28 cellular contexts compared by ENCODE assay signal in genomic region chr11:486189-486588, GRCh38. TPM values are rescaled to one million over a fixed set of nuclear protein-coding genes. Genes with fewer than 3 reads are reported as not detected.
"Had no signal": no experiment of that assay in that cellular context is flagged by ENCODE, and none has a peak within 500 bp of the region (broad histone marks: within the 10 kb centered on the region; RNA-seq: fewer than 3 reads in every experiment).

No MANE protein-coding gene starts in this region.

- ATAC-seq: left colon; left lung; pancreas; right lobe of liver; stimulated activated naive B cell treated with anti-CD40 and anti-IgM and Interleukin-4, amounts not matched to agents 10 μg/mL and 1 μg/mL and 100 μg/mL, for 72 hours had no signal

- DNase-seq: hippocampal formation; immature natural killer cell; kidney; left colon; mesendoderm; naive B cell; natural killer cell; nephron progenitor cell; right lobe of liver; stimulated activated CD4-positive, alpha-beta T cell treated with anti-CD3 and anti-CD28 coated beads, Interleukin-1b, Interleukin-23, amount 100 ng/mL, for 48 hours; stimulated activated CD4-positive, alpha-beta T cell treated with anti-CD3 and anti-CD28 coated beads, Interleukin-2, amount 100 ng/mL, for 48 hours; stimulated activated CD4-positive, alpha-beta T cell treated with anti-CD3 and anti-CD28 coated beads, Interleukin-4, amount 100 ng/mL, for 4 hours; stimulated activated CD8-positive, alpha-beta memory T cell treated with anti-CD3 and anti-CD28 coated beads, Interleukin-4, amount 100 ng/mL, for 48 hours; stimulated activated naive B cell treated with anti-CD40 and anti-IgM and Interleukin-4, amounts not matched to agents 10 μg/mL and 1 μg/mL and 100 μg/mL, for 72 hours; substantia nigra; uterus had no signal

- H3K27me3 Mint-ChIP-seq: naive B cell; stimulated activated naive B cell treated with anti-CD40 and anti-IgM and Interleukin-4, amounts not matched to agents 10 μg/mL and 1 μg/mL and 100 μg/mL, for 72 hours; stimulated activated naive CD8-positive, alpha-beta T cell treated with anti-CD3 and anti-CD28 coated beads, Interleukin-15, Interleukin-2, amounts not matched to agents 100 ng/mL and 50 ng/mL, for 24 hours; type B pancreatic cell had no signal

- H3K27ac Mint-ChIP-seq: immature natural killer cell; mesothelial cell of epicardium; naive B cell; natural killer cell; nephron progenitor cell; neural progenitor cell; stimulated activated naive B cell treated with anti-CD40 and anti-IgM and Interleukin-4, amounts not matched to agents 10 μg/mL and 1 μg/mL and 100 μg/mL, for 72 hours; stimulated activated naive CD8-positive, alpha-beta T cell treated with anti-CD3 and anti-CD28 coated beads, Interleukin-15, Interleukin-2, amounts not matched to agents 100 ng/mL and 50 ng/mL, for 24 hours; type B pancreatic cell had no signal

- H2AFZ ChIP-seq: neural progenitor cell had no signal

- H3K4me3 Mint-ChIP-seq: immature natural killer cell; mesothelial cell of epicardium; naive B cell; natural killer cell; nephron progenitor cell; neural progenitor cell; stimulated activated naive B cell treated with anti-CD40 and anti-IgM and Interleukin-4, amounts not matched to agents 10 μg/mL and 1 μg/mL and 100 μg/mL, for 72 hours; stimulated activated naive CD8-positive, alpha-beta T cell treated with anti-CD3 and anti-CD28 coated beads, Interleukin-15, Interleukin-2, amounts not matched to agents 100 ng/mL and 50 ng/mL, for 24 hours; type B pancreatic cell had no signal

- H3K9ac ChIP-seq: neural progenitor cell had no signal

- H3K9me3 Mint-ChIP-seq: immature natural killer cell; naive B cell; natural killer cell; stimulated activated naive B cell treated with anti-CD40 and anti-IgM and Interleukin-4, amounts not matched to agents 10 μg/mL and 1 μg/mL and 100 μg/mL, for 72 hours; stimulated activated naive CD8-positive, alpha-beta T cell treated with anti-CD3 and anti-CD28 coated beads, Interleukin-15, Interleukin-2, amounts not matched to agents 100 ng/mL and 50 ng/mL, for 24 hours had no signal

- H3K4me3 ChIP-seq: left lung, lung, neural progenitor cell, pancreas, psoas muscle, right lobe of liver, smooth muscle cell, tibial nerve, uterus had no signal

- H3K4me2 ChIP-seq: neural progenitor cell, smooth muscle cell had no signal

- H3K36me3 ChIP-seq: neural progenitor cell, pancreas, uterus had no signal

- H3K9me3 ChIP-seq: left lung, pancreas, psoas muscle, right lobe of liver, tibial nerve, uterus had no signal

- H3K4me1 Mint-ChIP-seq: immature natural killer cell; mesothelial cell of epicardium; natural killer cell; nephron progenitor cell; neural progenitor cell; stimulated activated naive B cell treated with anti-CD40 and anti-IgM and Interleukin-4, amounts not matched to agents 10 μg/mL and 1 μg/mL and 100 μg/mL, for 72 hours had no signal

- H3K27ac ChIP-seq: left lung, neural progenitor cell, pancreas, psoas muscle, right lobe of liver, tibial nerve, uterus had no signal

- H3K4me1 ChIP-seq: left lung, neural progenitor cell, pancreas, psoas muscle, right lobe of liver, tibial nerve, uterus had no signal

- H3K27me3 ChIP-seq: left lung, neural progenitor cell, pancreas, right lobe of liver, tibial nerve, uterus had no signal

RNA-seq across cellular contexts. Expression of gene ANO9, which starts 44.4 kb away (rescaled TPM):
- total RNA-seq: skeletal muscle tissue, temporal lobe had no signal
